2 cellular contexts compared by ENCODE assay signal in genomic region chr14:68817513-68818212, GRCh38.
A peak's percentile ranks its signal among the peaks of the same experiment; 100 is the strongest.
TF ChIP-seq lines count a peak whose summit lies in the region.

No MANE protein-coding gene starts in this region.

TF ChIP-seq in GM12878, 131 proteins besides CTCF, POLR2A, EP300 and RAD21:
- no peak for TF ChIP-seq SRF (IDR thresholded peaks at IDR 0.05; ENCODE audit: low read depth in 2 of 2, low read length in 2 of 2)
- peak; percentile 67 for TF ChIP-seq DPF2 (IDR thresholded peaks at IDR 0.05)
- TF ChIP-seq POLR2AphosphoS5 (IDR thresholded peaks at IDR 0.05; ENCODE audit: low read length): 0 out of 2 replicates have a peak, but pooled peaks have one; percentile 3
- TF ChIP-seq ZNF687 (IDR thresholded peaks at IDR 0.05): 0 out of 2 replicates have a peak, but pooled peaks have one; percentile 22
- no peak for TF ChIP-seq NRF1 (conservative IDR thresholded peaks at IDR 0.05; ENCODE audit: low read depth, low read length)

TF ChIP-seq in GM23338, 12 proteins besides CTCF, POLR2A, EP300 and RAD21 (continued from another document):
- TF ChIP-seq STAT1 (IDR thresholded peaks at IDR 0.05; ENCODE audit: unreplicated experiment) (no peak), NANOG (IDR thresholded peaks at IDR 0.05; ENCODE audit: borderline replicate concordance) (no peak), REST (IDR thresholded peaks at IDR 0.05; ENCODE audit: unreplicated experiment) (no peak), POLR2AphosphoS5 (IDR thresholded peaks at IDR 0.05; ENCODE audit: low read depth) (no peak), ZNF114 (CRISPR knock-in tag; IDR thresholded peaks at IDR 0.05) (no peak), JUNB (IDR thresholded peaks at IDR 0.05; ENCODE audit: unreplicated experiment) (no peak), EZH2phosphoT487 (IDR thresholded peaks at IDR 0.05; ENCODE audit: unreplicated experiment) (no peak), ZNF462 (CRISPR knock-in tag; IDR thresholded peaks at IDR 0.05) (no peak)
